Comparison of ENCODE assay signal across 24 cellular contexts in genomic region chr14:68332011-68332410, GRCh38.
"Had no signal": no experiment of that assay in that cellular context is flagged by ENCODE, and none has a peak within 500 bp of the region (broad histone marks: within the 10 kb centered on the region; RNA-seq: fewer than 3 reads in every experiment).

No MANE protein-coding gene starts in this region.

- H3K4me1 ChIP-seq: testis, vagina had no signal

- H3K4me2 ChIP-seq: smooth muscle cell had no signal

- H3K4me3 Mint-ChIP-seq: activated CD4-positive, alpha-beta memory T cell treated with anti-CD3 and anti-CD28 coated beads for 36 hours; activated naive CD4-positive, alpha-beta T cell treated with anti-CD3 and anti-CD28 coated beads, Interleukin-2, amount 10 ng/mL, durations not matched to agents 7 days and 5 days; natural killer cell treated with Interleukin-12 subunit alpha and Interleukin-12 subunit beta and Interleukin-15 and Interleukin-18, amount 100 ng/mL, for 72 hours; T-helper 1 cell treated with Interleukin-12 subunit alpha and Interleukin-12 subunit beta and Interleukin-4 antibody, amounts not matched to agents 30 μg/mL and 1 μg/mL, for 36 hours had no signal

- H3K27me3 Mint-ChIP-seq: activated CD4-positive, alpha-beta memory T cell treated with anti-CD3 and anti-CD28 coated beads for 36 hours; activated naive CD4-positive, alpha-beta T cell treated with anti-CD3 and anti-CD28 coated beads, Interleukin-2, amount 10 ng/mL, durations not matched to agents 7 days and 5 days; natural killer cell treated with Interleukin-12 subunit alpha and Interleukin-12 subunit beta and Interleukin-15 and Interleukin-18, amount 100 ng/mL, for 72 hours had no signal

- H3K9me3 Mint-ChIP-seq: activated CD4-positive, alpha-beta memory T cell treated with anti-CD3 and anti-CD28 coated beads for 36 hours; activated naive CD4-positive, alpha-beta T cell treated with anti-CD3 and anti-CD28 coated beads, Interleukin-2, amount 10 ng/mL, durations not matched to agents 7 days and 5 days; natural killer cell treated with Interleukin-12 subunit alpha and Interleukin-12 subunit beta and Interleukin-15 and Interleukin-18, amount 100 ng/mL, for 72 hours; T-helper 1 cell treated with Interleukin-12 subunit alpha and Interleukin-12 subunit beta and Interleukin-4 antibody, amounts not matched to agents 30 μg/mL and 1 μg/mL, for 36 hours had no signal

- H3K36me3 ChIP-seq: cardiac muscle cell, heart right ventricle, left lung, sigmoid colon, vagina had no signal

- H3K27me3 ChIP-seq: cardiac muscle cell, heart right ventricle, left lung, sigmoid colon, testis, vagina had no signal

- H3K27ac Mint-ChIP-seq: activated CD4-positive, alpha-beta memory T cell treated with anti-CD3 and anti-CD28 coated beads for 36 hours; activated naive CD4-positive, alpha-beta T cell treated with anti-CD3 and anti-CD28 coated beads, Interleukin-2, amount 10 ng/mL, durations not matched to agents 7 days and 5 days; T-helper 1 cell treated with Interleukin-12 subunit alpha and Interleukin-12 subunit beta and Interleukin-4 antibody, amounts not matched to agents 30 μg/mL and 1 μg/mL, for 36 hours had no signal

- H3K4me3 ChIP-seq: cardiac muscle cell, heart right ventricle, left lung, sigmoid colon, smooth muscle cell, testis, vagina had no signal

- H3K4me1 Mint-ChIP-seq: activated naive CD4-positive, alpha-beta T cell treated with anti-CD3 and anti-CD28 coated beads, Interleukin-2, amount 10 ng/mL, durations not matched to agents 7 days and 5 days had no signal

- DNase-seq: activated CD4-positive, alpha-beta memory T cell treated with anti-CD3 and anti-CD28 coated beads for 36 hours; activated CD4-positive, alpha-beta T cell treated with anti-CD3 and anti-CD28 coated beads for 48 hours; activated CD4-positive, CD25-positive, alpha-beta regulatory T cell; activated effector memory CD4-positive, alpha-beta T cell treated with Interleukin-2 at 50 U/mL for 16 hours; activated naive CD4-positive, alpha-beta T cell treated with anti-CD3 and anti-CD28 coated beads, Interleukin-2, amount 10 ng/mL, durations not matched to agents 7 days and 5 days; activated T-cell treated with anti-CD3 and anti-CD28 coated beads, Interleukin-2, amount 50 U/mL, for 48 hours; amygdala; cortex of kidney; heart right ventricle; left lung; midbrain; occipital lobe; sigmoid colon; stimulated activated CD4-positive, alpha-beta T cell treated with anti-CD3 and anti-CD28 coated beads, Interleukin-15, amount 100 ng/mL, for 24 hours; stimulated activated naive CD4-positive, alpha-beta T cell; T1000; testis; trophoblast cell had no signal

- H3K27ac ChIP-seq: cardiac muscle cell, epithelial cell of prostate, left lung, testis, vagina had no signal

- ATAC-seq: left lung; natural killer cell treated with Interleukin-12 subunit alpha and Interleukin-12 subunit beta and Interleukin-15 and Interleukin-18, amount 100 ng/mL, for 72 hours had no signal

- H3K36me3 Mint-ChIP-seq: activated CD4-positive, alpha-beta memory T cell treated with anti-CD3 and anti-CD28 coated beads for 36 hours; natural killer cell treated with Interleukin-12 subunit alpha and Interleukin-12 subunit beta and Interleukin-15 and Interleukin-18, amount 100 ng/mL, for 72 hours had no signal

- H3K9me3 ChIP-seq: heart right ventricle, left lung, sigmoid colon, testis, vagina had no signal
